Comparison of ENCODE assay signal across 11 cellular contexts in genomic region chr20:25256226-25256859, GRCh38. TPM values are rescaled to one million over a fixed set of nuclear protein-coding genes. Genes with fewer than 3 reads are reported as not detected.
DNase-seq lines count a peak whose midpoint lies in the region; ATAC-seq and TF ChIP-seq lines count a peak whose summit lies in the region.
"Had no signal": no experiment of that assay in that cellular context is flagged by ENCODE, and none has a peak within 500 bp of the region (broad histone marks: within the 10 kb centered on the region; RNA-seq: fewer than 3 reads in every experiment).

No MANE protein-coding gene starts in this region.

- peak overlapping the region in 1 of 10 donors; percentile 50 for H3K4me3 Mint-ChIP-seq in naive thymus-derived CD4-positive, alpha-beta T cell
- H3K4me3 Mint-ChIP-seq: memory B cell had no signal

- POLR2A ChIA-PET in naive thymus-derived CD4-positive, alpha-beta T cell (lab: Charles Lee), result interaction anchor here (8.4 kb wide), 1 partner anchor 8 kb away, joined by 55 read pairs; the partner anchor contains the start of gene PYGB

- H3K9me3 ChIP-seq in cardiac muscle cell (ENCODE audit: low read depth) (no peaks in the 10 kb centered on the region), upper lobe of right lung (no peaks in the 10 kb centered on the region)
- no peaks in the 10 kb centered on the region for H3K9me3 ChIP-seq in naive thymus-derived CD4-positive, alpha-beta T cell (ENCODE audit: control insufficient read depth in 2 of 3, low read length in 3 of 3)
- H3K9me3 ChIP-seq: SJSA1 had no signal

- DNase-seq in cardiac muscle cell (ENCODE audit: low read depth in 1 of 2, low spot score in 1 of 2), result peak in 1 of 2 donors; percentile 54
- DNase-seq in cardiac septum (ENCODE audit: low spot score), result no peak
- peak; percentile 56 for DNase-seq in fibroblast of gingiva (ENCODE audit: low read depth)
- DNase-seq in naive thymus-derived CD4-positive, alpha-beta T cell, result no peak
- peak; percentile 71 for DNase-seq in upper lobe of right lung
- DNase-seq in A172 (ENCODE audit: low spot score), result no peak
- DNase-seq in NCI-H774 (lab: John Stamatoyannopoulos, UW), result no peak
- DNase-seq: NCI-H1930 had no signal

- CTCF ChIA-PET in naive thymus-derived CD4-positive, alpha-beta T cell (lab: Charles Lee), result no interaction called here

- no peak for ATAC-seq in naive thymus-derived CD4-positive, alpha-beta T cell
- ATAC-seq in upper lobe of right lung (peak; percentile 58), HG03280 (IDR thresholded peaks at IDR 0.05; ENCODE audit: unreplicated experiment) (no peak)

- H3K36me3 Mint-ChIP-seq in naive thymus-derived CD4-positive, alpha-beta T cell, result peaks cover 0 to 24% (median 9%) of the 10 kb centered on the region in 5 donors

- H3K27me3 ChIP-seq in cardiac muscle cell (no peaks in the 10 kb centered on the region), upper lobe of right lung (no peaks in the 10 kb centered on the region)
- H3K27me3 ChIP-seq in naive thymus-derived CD4-positive, alpha-beta T cell (ENCODE audit: control insufficient read depth in 2 of 2, insufficient read depth in 2 of 2, low read length in 2 of 2), result no peaks in the 10 kb centered on the region
- H3K27me3 ChIP-seq: SJSA1 had no signal

- peaks cover 13% of the 10 kb centered on the region for H3K36me3 ChIP-seq in cardiac muscle cell
- H3K36me3 ChIP-seq in naive thymus-derived CD4-positive, alpha-beta T cell (ENCODE audit: control insufficient read depth in 2 of 3, insufficient read depth in 3 of 3, low read length in 3 of 3), result no peaks in the 10 kb centered on the region
- peaks cover 23% of the 10 kb centered on the region for H3K36me3 ChIP-seq in upper lobe of right lung

- no peaks in the 10 kb centered on the region for H3K9me3 Mint-ChIP-seq in naive thymus-derived CD4-positive, alpha-beta T cell
- H3K9me3 Mint-ChIP-seq: memory B cell had no signal

- H3K4me1 Mint-ChIP-seq in naive thymus-derived CD4-positive, alpha-beta T cell, result peaks cover 26 to 80% (median 74%) of the 10 kb centered on the region in 7 donors

- intact Hi-C loops in cardiac septum (cut with DNase I), result no loop called here
- intact Hi-C loops in naive thymus-derived CD4-positive, alpha-beta T cell (cut with micrococcal nuclease), result no loop called here
- intact Hi-C loops in upper lobe of right lung (cut with DNase I), result no loop called here

- H3K4me1 ChIP-seq in cardiac muscle cell (ENCODE audit: low read depth) (peaks cover 70% of the 10 kb centered on the region), upper lobe of right lung (peaks cover 39% of the 10 kb centered on the region)
- H3K4me1 ChIP-seq in naive thymus-derived CD4-positive, alpha-beta T cell (ENCODE audit: control insufficient read depth in 2 of 2, insufficient read depth in 2 of 2, low read length in 2 of 2), result peaks cover 0 to 24% of the 10 kb centered on the region in 2 donors

- H3K27me3 Mint-ChIP-seq in naive thymus-derived CD4-positive, alpha-beta T cell, result no peaks in the 10 kb centered on the region
- H3K27me3 Mint-ChIP-seq: memory B cell had no signal

- H3K27ac ChIP-seq in cardiac muscle cell (peak overlapping the region; percentile 97), upper lobe of right lung (peak overlapping the region; percentile 79)
- H3K27ac ChIP-seq in naive thymus-derived CD4-positive, alpha-beta T cell (ENCODE audit: low read depth, low read length), result peak overlapping the region; percentile 16
- H3K27ac ChIP-seq: SJSA1 had no signal

- H3K27ac Mint-ChIP-seq in naive thymus-derived CD4-positive, alpha-beta T cell, result peak overlapping the region in 8 of 9 donors; percentile 22 to 92 (median 74)
- H3K27ac Mint-ChIP-seq: memory B cell had no signal

- no peak overlapping the region for H3K4me3 ChIP-seq in cardiac muscle cell
- no peak overlapping the region for H3K4me3 ChIP-seq in naive thymus-derived CD4-positive, alpha-beta T cell (ENCODE audit: low read length)
- no peak overlapping the region for H3K4me3 ChIP-seq in upper lobe of right lung
- H3K4me3 ChIP-seq: SJSA1 had no signal

- no peak for TF ChIP-seq CTCF in cardiac muscle cell (IDR thresholded peaks at IDR 0.05; ENCODE audit: low read depth, low read length)
- TF ChIP-seq CTCF in upper lobe of right lung (IDR thresholded peaks at IDR 0.05), result no peak

RNA-seq across cellular contexts. Expression of gene PYGB, which starts 8.5 kb away (rescaled TPM):
- 243 and 268 TPM in 2 replicates for total RNA-seq in cardiac muscle cell
- polyA plus RNA-seq in cardiac muscle cell, result 178 and 192 TPM in 2 replicates
- 386 TPM for total RNA-seq in cardiac septum
- 10 to 100 TPM; 29.8 to 45.2 (median 43.6) TPM for total RNA-seq in naive thymus-derived CD4-positive, alpha-beta T cell
- polyA plus RNA-seq in naive thymus-derived CD4-positive, alpha-beta T cell, result 10 to 100 TPM; 55.9 to 81.6 TPM
- total RNA-seq in upper lobe of right lung, result 61.1 TPM
- 91.8 and 118 TPM in 2 replicates for total RNA-seq in A172 (2014; rRNA removed; shearing (Covaris generic))

Comparison
In these comparisons a context has a peak if more than half of its experiments do, and no peak if none do; other contexts are left out.
1. DNase-seq: peak in fibroblast of gingiva (single experiment) and upper lobe of right lung (single experiment); none in cardiac septum (single experiment), naive thymus-derived CD4-positive, alpha-beta T cell (0 of 9), A172 (single experiment) and NCI-H774 (single experiment).
2. H3K27ac ChIP-seq: peak in every context shown above with its lines; median percentile 97 in cardiac muscle cell; 79 in upper lobe of right lung; 16 in naive thymus-derived CD4-positive, alpha-beta T cell.